In genomic region chr2:27734305-27734704, GRCh38 we compare ENCODE assay signal across 1 cellular context.
TF ChIP-seq lines count a peak whose summit lies in the region.

No MANE protein-coding gene starts in this region.

TF ChIP-seq in WTC11, 78 proteins besides CTCF, POLR2A, EP300 and RAD21 (continued from another document):
- TF ChIP-seq ZNF512 (CRISPR knock-in tag; IDR thresholded peaks at IDR 0.05; ENCODE audit: borderline replicate concordance) (no peak), ATF3 (CRISPR knock-in tag; conservative IDR thresholded peaks at IDR 0.05) (no peak), TCF7 (CRISPR knock-in tag; IDR thresholded peaks at IDR 0.05; ENCODE audit: low read depth) (no peak), CREB1 (CRISPR knock-in tag; IDR thresholded peaks at IDR 0.05) (no peak), ZNF416 (CRISPR knock-in tag; IDR thresholded peaks at IDR 0.05) (no peak), JUN (CRISPR knock-in tag; IDR thresholded peaks at IDR 0.05) (no peak), ARID4B (CRISPR knock-in tag; IDR thresholded peaks at IDR 0.05; ENCODE audit: borderline replicate concordance) (no peak)
